14 cellular contexts compared by ENCODE assay signal in the genomic region with DNA sequence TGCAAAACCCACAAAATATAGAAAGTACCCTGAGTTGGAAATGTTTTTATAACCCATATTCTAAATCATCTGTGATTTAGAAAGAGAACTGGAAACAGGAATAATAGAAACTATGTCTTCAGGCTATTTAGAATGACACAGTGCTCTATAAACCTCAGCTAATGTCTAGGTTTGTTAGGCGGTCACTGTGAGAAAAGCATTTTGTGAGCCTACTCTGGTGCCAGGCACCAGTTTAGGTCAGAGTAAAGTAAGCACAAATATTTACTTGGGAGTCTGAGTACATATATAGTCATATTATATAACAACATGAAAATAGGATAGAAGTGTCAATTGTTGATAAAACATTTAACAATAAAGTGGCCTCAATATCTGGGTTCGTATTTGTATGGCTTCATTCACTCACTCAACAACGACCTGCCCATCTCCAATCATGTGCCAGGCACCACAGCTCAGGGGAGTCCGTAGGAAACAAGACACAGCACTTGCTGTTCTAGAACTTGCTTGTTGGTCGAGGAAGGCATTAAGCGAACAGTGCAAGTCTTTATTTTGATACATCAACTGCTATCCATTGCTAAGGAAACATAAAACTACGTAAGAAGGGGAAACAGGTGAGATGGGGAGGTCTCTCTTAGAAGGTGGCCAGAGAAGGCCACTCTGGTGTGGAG. TPM values are rescaled to one million over a fixed set of nuclear protein-coding genes. Genes with fewer than 3 reads are reported as not detected.
A peak's percentile ranks its signal among the peaks of the same experiment; 100 is the strongest.
DNase-seq lines count a peak whose midpoint lies in the region; ATAC-seq and TF ChIP-seq lines count a peak whose summit lies in the region.
"Had no signal": no experiment of that assay in that cellular context is flagged by ENCODE, and none has a peak within 500 bp of the region (broad histone marks: within the 10 kb centered on the region; RNA-seq: fewer than 3 reads in every experiment).

No MANE protein-coding gene starts in this region.

- H3K36me3 ChIP-seq in DOHH2 (ENCODE audit: control insufficient read depth, low read length): peaks cover 67% of the 10 kb centered on the region
- peaks cover 3% of the 10 kb centered on the region for H3K36me3 ChIP-seq in mesendoderm (ENCODE audit: control insufficient read depth, insufficient read depth, low read length)
- H3K36me3 ChIP-seq: colonic mucosa, right lobe of liver had no signal

- no peak for TF ChIP-seq CTCF in DOHH2 (IDR thresholded peaks at IDR 0.05; ENCODE audit: low read depth, low read length, poor library complexity, severe bottlenecking)

- H3K9me3 ChIP-seq in DOHH2 (ENCODE audit: control insufficient read depth, insufficient read depth, low read length): no peaks in the 10 kb centered on the region
- H3K9me3 ChIP-seq: colonic mucosa, right lobe of liver had no signal

- H2BK5ac ChIP-seq in mesendoderm (ENCODE audit: low read length): no peak overlapping the region

- H3K27ac ChIP-seq in DOHH2 (ENCODE audit: low read depth, low read length): peak overlapping the region; percentile 8; the same call in 1 of the 2 replicates
- H3K27ac ChIP-seq in angular gyrus (ENCODE audit: low read depth, low read length): peak overlapping the region; percentile 56
- no peak overlapping the region for H3K27ac ChIP-seq in mesendoderm (ENCODE audit: low read depth, low read length)
- H3K27ac ChIP-seq: colonic mucosa, right lobe of liver had no signal

- no peak overlapping the region for H3K9ac ChIP-seq in mesendoderm (ENCODE audit: low read length)

- H2AK5ac ChIP-seq in mesendoderm (ENCODE audit: low read length): no peak overlapping the region

- H3K56ac ChIP-seq in mesendoderm (ENCODE audit: low read length): no peak overlapping the region

- no CpG with 5 or more reads among the region's 7 CpGs for WGBS in mesendoderm (ENCODE audit: extremely low coverage, insufficient coverage, low lambda C conversion rate)

- H3K9me2 ChIP-seq in DOHH2 (replicated peaks; ENCODE audit: control insufficient read depth, low read length): no peaks in the 10 kb centered on the region

- H3K4me2 ChIP-seq in DOHH2 (ENCODE audit: low read length): no peak overlapping the region
- H3K4me2 ChIP-seq in mesendoderm (ENCODE audit: low read length): no peak overlapping the region

- H2BK15ac ChIP-seq in mesendoderm (replicated peaks; ENCODE audit: low read depth): no peak overlapping the region

- no peak overlapping the region for H3K18ac ChIP-seq in mesendoderm (ENCODE audit: low read length)

- peaks cover 81% of the 10 kb centered on the region for H3K4me1 ChIP-seq in DOHH2 (ENCODE audit: control insufficient read depth, low read length)
- peaks cover 5% of the 10 kb centered on the region for H3K4me1 ChIP-seq in mesendoderm (ENCODE audit: control insufficient read depth, low read depth, low read length)

- no peak overlapping the region for H2BK120ac ChIP-seq in mesendoderm (ENCODE audit: low read depth, low read length)

- ATAC-seq in HG03457 (IDR thresholded peaks at IDR 0.05; ENCODE audit: unreplicated experiment) (no peak), GM21528 (IDR thresholded peaks at IDR 0.05; ENCODE audit: low FRiP score, unreplicated experiment) (no peak), HG03280 (IDR thresholded peaks at IDR 0.05; ENCODE audit: unreplicated experiment) (no peak)

- H3K4ac ChIP-seq in mesendoderm (ENCODE audit: low read depth, low read length): no peak overlapping the region

- DNase-seq in Ammon's horn (ENCODE audit: low spot score) (peak; percentile 34), mesendoderm (no peak), kidney glomerular epithelial cell (lab: John Stamatoyannopoulos, UW) (no peak)
- DNase-seq: activated CD4-positive, alpha-beta T cell treated with anti-CD3 and anti-CD28 coated beads for 4 hours; activated effector memory CD4-positive, alpha-beta T cell treated with anti-CD3 and anti-CD28 coated beads, Interleukin-2, amount 50 U/mL, for 16 hours; colonic mucosa; NCI-H2171; right lobe of liver; SW 1271 had no signal

- H4K5ac ChIP-seq in mesendoderm (ENCODE audit: low read length): no peak overlapping the region

- H4K20me1 ChIP-seq in DOHH2 (ENCODE audit: control insufficient read depth, insufficient read depth, low read depth, low read length): peaks cover 22% of the 10 kb centered on the region

- peaks cover 100% of the 10 kb centered on the region for H3K79me2 ChIP-seq in DOHH2 (ENCODE audit: control insufficient read depth, low read length)
- H3K79me2 ChIP-seq in mesendoderm (ENCODE audit: control insufficient read depth, insufficient read depth, low read length): peaks cover 86% of the 10 kb centered on the region

- H4K8ac ChIP-seq in mesendoderm (ENCODE audit: low read depth, low read length): no peak overlapping the region

- H3K27me3 ChIP-seq in DOHH2 (ENCODE audit: control insufficient read depth, low read length) (no peaks in the 10 kb centered on the region), mesendoderm (ENCODE audit: insufficient read depth, low read length, poor library complexity) (no peaks in the 10 kb centered on the region)
- H3K27me3 ChIP-seq: colonic mucosa, right lobe of liver had no signal

- H3F3A ChIP-seq in DOHH2 (ENCODE audit: control insufficient read depth, insufficient read depth): peaks cover 34% of the 10 kb centered on the region

- H3K23ac ChIP-seq in mesendoderm (ENCODE audit: low read length): peak overlapping the region; percentile 80

- H3K4me3 ChIP-seq in DOHH2 (ENCODE audit: low read length): no peak overlapping the region
- H3K4me3 ChIP-seq in mesendoderm (ENCODE audit: low read length): no peak overlapping the region
- H3K4me3 ChIP-seq: colonic mucosa, right lobe of liver had no signal

- H3K79me1 ChIP-seq in mesendoderm (ENCODE audit: low read length): peaks cover 25% of the 10 kb centered on the region

RNA-seq across cellular contexts. Expression of gene GNB1, which starts 37.2 kb away (rescaled TPM):
- 227 TPM for polyA plus RNA-seq in mesendoderm (2013, experiment 1 of 2)
- polyA plus RNA-seq in mesendoderm (2013, experiment 2 of 2): 228 TPM
